Comparison of ENCODE assay signal across 16 cellular contexts in genomic region chr2:239813261-239814135, GRCh38.
DNase-seq lines count a peak whose midpoint lies in the region; ATAC-seq and TF ChIP-seq lines count a peak whose summit lies in the region.
"Had no signal": no experiment of that assay in that cellular context is flagged by ENCODE, and none has a peak within 500 bp of the region (broad histone marks: within the 10 kb centered on the region; RNA-seq: fewer than 3 reads in every experiment).

No MANE protein-coding gene starts in this region.

- H2AK5ac ChIP-seq in trophoblast cell (ENCODE audit: low read length) = no peak overlapping the region

- TF ChIP-seq CTCF in natural killer cell (IDR thresholded peaks at IDR 0.05) (no peak), esophagus muscularis mucosa (IDR thresholded peaks at IDR 0.05) (no peak), omental fat pad (IDR thresholded peaks at IDR 0.05) (no peak)

- no peak for TF ChIP-seq POLR2A in esophagus muscularis mucosa (IDR thresholded peaks at IDR 0.05; ENCODE audit: low read depth)

- no peak for TF ChIP-seq EP300 in esophagus muscularis mucosa (IDR thresholded peaks at IDR 0.05)

- no peak overlapping the region for H3K23ac ChIP-seq in trophoblast cell (ENCODE audit: low read length)

- H3K4ac ChIP-seq in trophoblast cell (ENCODE audit: low read depth, low read length) = no peak overlapping the region

- H2BK12ac ChIP-seq in trophoblast cell (ENCODE audit: low read length) = no peak overlapping the region

- H3K4me2 ChIP-seq in trophoblast cell (ENCODE audit: low read length) = no peak overlapping the region
- H3K4me2 ChIP-seq: SK-N-SH, smooth muscle cell had no signal

- no peaks in the 10 kb centered on the region for H3K9me3 Mint-ChIP-seq in natural killer cell treated with Interleukin-12 subunit alpha and Interleukin-12 subunit beta and Interleukin-15 and Interleukin-18, amount 100 ng/mL, for 72 hours
- H3K9me3 Mint-ChIP-seq in natural killer cell = no peaks in the 10 kb centered on the region
- H3K9me3 Mint-ChIP-seq in activated naive CD4-positive, alpha-beta T cell treated with anti-CD3 and anti-CD28 coated beads for 36 hours = no peaks in the 10 kb centered on the region

- H3K4me1 ChIP-seq in esophagus muscularis mucosa (peaks cover 7 to 54% (median 45%) of the 10 kb centered on the region in 4 donors), trophoblast cell (ENCODE audit: control insufficient read depth in 1 of 2, insufficient read depth in 2 of 2, low read length in 2 of 2) (no peaks in the 10 kb centered on the region)

- H3K27me3 ChIP-seq in esophagus muscularis mucosa (no peaks in the 10 kb centered on the region), trophoblast cell (ENCODE audit: insufficient read depth, low read length) (no peaks in the 10 kb centered on the region)

- DNase-seq in natural killer cell treated with Interleukin-12 subunit alpha and Interleukin-12 subunit beta and Interleukin-15 and Interleukin-18, amount 100 ng/mL, for 72 hours (ENCODE audit: low spot score) = peak; percentile 34
- DNase-seq in natural killer cell (no peak), esophagus muscularis mucosa (ENCODE audit: extremely low spot score) (no peak), omental fat pad (ENCODE audit: low spot score) (no peak), HT-29 (ENCODE audit: low spot score) (no peak), trophoblast cell (no peak)
- DNase-seq in activated naive CD4-positive, alpha-beta T cell treated with anti-CD3 and anti-CD28 coated beads for 36 hours = no peak
- DNase-seq: activated CD8-positive, alpha-beta memory T cell treated with anti-CD3 and anti-CD28 coated beads for 24 hours; activated naive CD4-positive, alpha-beta T cell treated with Interleukin-2 at 50 U/mL for 16 hours; Calu3; kidney glomerular epithelial cell; NCI-H1048; SK-N-SH; stimulated activated naive CD8-positive, alpha-beta T cell treated with anti-CD3 and anti-CD28 coated beads, Interleukin-15, Interleukin-2, amounts not matched to agents 100 U/mL and 50 U/mL, for 24 hours had no signal

- H3K79me1 ChIP-seq in trophoblast cell (ENCODE audit: low read length) = no peaks in the 10 kb centered on the region

- H3K14ac ChIP-seq in trophoblast cell (ENCODE audit: low read length) = no peak overlapping the region

- ATAC-seq in natural killer cell treated with Interleukin-12 subunit alpha and Interleukin-12 subunit beta and Interleukin-15 and Interleukin-18, amount 100 ng/mL, for 72 hours = no peak
- ATAC-seq in natural killer cell = no peak
- peak; percentile 21 for ATAC-seq in omental fat pad (ENCODE audit: low FRiP score)
- no peak for ATAC-seq in HG03097 (IDR thresholded peaks at IDR 0.05; ENCODE audit: low FRiP score, unreplicated experiment)
- ATAC-seq: stimulated activated naive CD8-positive, alpha-beta T cell treated with anti-CD3 and anti-CD28 coated beads, Interleukin-15, Interleukin-2, amounts not matched to agents 100 U/mL and 50 U/mL, for 24 hours had no signal

- no peak overlapping the region for H2AFZ ChIP-seq in trophoblast cell (ENCODE audit: insufficient read depth, low read length, poor library complexity)

- no peak overlapping the region for H3K27ac Mint-ChIP-seq in natural killer cell treated with Interleukin-12 subunit alpha and Interleukin-12 subunit beta and Interleukin-15 and Interleukin-18, amount 100 ng/mL, for 72 hours
- no peak overlapping the region for H3K27ac Mint-ChIP-seq in natural killer cell
- no peak overlapping the region for H3K27ac Mint-ChIP-seq in activated naive CD4-positive, alpha-beta T cell treated with anti-CD3 and anti-CD28 coated beads for 36 hours

- H3K27me3 Mint-ChIP-seq in natural killer cell treated with Interleukin-12 subunit alpha and Interleukin-12 subunit beta and Interleukin-15 and Interleukin-18, amount 100 ng/mL, for 72 hours = peaks cover 5 to 6% of the 10 kb centered on the region in 2 donors
- peaks cover 0 to 2% of the 10 kb centered on the region in 2 donors for H3K27me3 Mint-ChIP-seq in natural killer cell (ENCODE audit: low read depth in 2 of 2)
- H3K27me3 Mint-ChIP-seq in activated naive CD4-positive, alpha-beta T cell treated with anti-CD3 and anti-CD28 coated beads for 36 hours (ENCODE audit: low read depth) = no peaks in the 10 kb centered on the region

- H2BK120ac ChIP-seq in trophoblast cell (ENCODE audit: insufficient read depth, low read length, poor library complexity) = no peak overlapping the region

- H3K4me1 Mint-ChIP-seq in natural killer cell treated with Interleukin-12 subunit alpha and Interleukin-12 subunit beta and Interleukin-15 and Interleukin-18, amount 100 ng/mL, for 72 hours (ENCODE audit: low read depth in 2 of 2) = no peaks in the 10 kb centered on the region
- no peaks in the 10 kb centered on the region for H3K4me1 Mint-ChIP-seq in natural killer cell
- no peaks in the 10 kb centered on the region for H3K4me1 Mint-ChIP-seq in activated naive CD4-positive, alpha-beta T cell treated with anti-CD3 and anti-CD28 coated beads for 36 hours (ENCODE audit: low read depth)

- no peak overlapping the region for H3K9ac ChIP-seq in trophoblast cell (ENCODE audit: low read length)
- H3K9ac ChIP-seq: SK-N-SH had no signal

- no peak overlapping the region for H3K18ac ChIP-seq in trophoblast cell (ENCODE audit: low read length)

- H4K91ac ChIP-seq in trophoblast cell (ENCODE audit: low read depth, low read length) = no peak overlapping the region

- H3K9me3 ChIP-seq in esophagus muscularis mucosa (no peaks in the 10 kb centered on the region), trophoblast cell (ENCODE audit: insufficient read depth, low read depth, low read length) (peaks cover 1% of the 10 kb centered on the region)
- H3K9me3 ChIP-seq: SK-N-SH had no signal

- no peak overlapping the region for H2BK5ac ChIP-seq in trophoblast cell (ENCODE audit: low read depth, low read length, poor library complexity)

- H3K27ac ChIP-seq in esophagus muscularis mucosa (replicated peaks in 1 of 4) (peak overlapping the region; percentile 91 to 98 (median 95)), trophoblast cell (ENCODE audit: low read depth, low read length) (no peak overlapping the region)

- H3K4me3 Mint-ChIP-seq in natural killer cell treated with Interleukin-12 subunit alpha and Interleukin-12 subunit beta and Interleukin-15 and Interleukin-18, amount 100 ng/mL, for 72 hours = no peak overlapping the region
- H3K4me3 Mint-ChIP-seq in natural killer cell = no peak overlapping the region
- H3K4me3 Mint-ChIP-seq in activated naive CD4-positive, alpha-beta T cell treated with anti-CD3 and anti-CD28 coated beads for 36 hours = no peak overlapping the region

- no peaks in the 10 kb centered on the region for H3K36me3 ChIP-seq in esophagus muscularis mucosa
- H3K36me3 ChIP-seq in trophoblast cell (ENCODE audit: control insufficient read depth in 1 of 2, insufficient read depth in 2 of 2, low read length in 2 of 2) = no peaks in the 10 kb centered on the region

- H3K79me2 ChIP-seq in trophoblast cell (ENCODE audit: control insufficient read depth, insufficient read depth, low read length, poor library complexity) = no peaks in the 10 kb centered on the region

- H3K4me3 ChIP-seq in esophagus muscularis mucosa (no peak overlapping the region), trophoblast cell (ENCODE audit: low read depth, low read length) (no peak overlapping the region)
- H3K4me3 ChIP-seq: smooth muscle cell had no signal

- CTCF ChIA-PET in activated naive CD4-positive, alpha-beta T cell treated with anti-CD3 and anti-CD28 coated beads for 36 hours (lab: Charles Lee) = no interaction called here

- 60% methylated on average over 24 of the region's 27 CpGs for WGBS in esophagus muscularis mucosa
- WGBS in trophoblast cell (ENCODE audit: extremely low coverage, insufficient coverage, insufficient read length) = no CpG with 5 or more reads among the region's 27 CpGs

- H4K8ac ChIP-seq in trophoblast cell (ENCODE audit: low read depth, low read length) = no peak overlapping the region

- intact Hi-C loops in natural killer cell (cut with micrococcal nuclease) = no loop called here
- intact Hi-C loops in esophagus muscularis mucosa (cut with DNase I) = no loop called here
- intact Hi-C loops in activated naive CD4-positive, alpha-beta T cell treated with anti-CD3 and anti-CD28 coated beads for 36 hours (cut with micrococcal nuclease) = no loop called here

- no peaks in the 10 kb centered on the region for H3K36me3 Mint-ChIP-seq in natural killer cell treated with Interleukin-12 subunit alpha and Interleukin-12 subunit beta and Interleukin-15 and Interleukin-18, amount 100 ng/mL, for 72 hours
- H3K36me3 Mint-ChIP-seq in natural killer cell = no peaks in the 10 kb centered on the region
- H3K36me3 Mint-ChIP-seq in activated naive CD4-positive, alpha-beta T cell treated with anti-CD3 and anti-CD28 coated beads for 36 hours (ENCODE audit: low read depth) = no peaks in the 10 kb centered on the region

- no peak overlapping the region for H4K12ac ChIP-seq in trophoblast cell (ENCODE audit: low read depth, low read length)
